Comparison of ENCODE assay signal across 8 cellular contexts in genomic region chr5:32709789-32710334, GRCh38. TPM values are rescaled to one million over a fixed set of nuclear protein-coding genes. Genes with fewer than 3 reads are reported as not detected.
DNase-seq lines count a peak whose midpoint lies in the region; ATAC-seq and TF ChIP-seq lines count a peak whose summit lies in the region.

No MANE protein-coding gene starts in this region.

- no peaks in the 10 kb centered on the region for H4K20me1 ChIP-seq in BLaER1 treated with 17β-estradiol and CSF1 and Interleukin-3, amounts not matched to agents 10 nM and 100 nM

- H3K27me3 ChIP-seq in BLaER1 treated with 17β-estradiol and CSF1 and Interleukin-3, amounts not matched to agents 10 nM and 100 nM: peaks cover 57 to 66% (median 65%) of the 10 kb centered on the region in 11 experiments
- peaks cover 5 to 26% (median 10%) of the 10 kb centered on the region in 3 donors for H3K27me3 ChIP-seq in sigmoid colon

- ATAC-seq in GM19328 (IDR thresholded peaks at IDR 0.05; ENCODE audit: unreplicated experiment): peak; percentile 50

- peak; percentile 48 to 73 (median 58) for TF ChIP-seq CTCF in sigmoid colon (IDR thresholded peaks at IDR 0.05)

- H3K4me2 ChIP-seq in BLaER1 treated with 17β-estradiol and CSF1 and Interleukin-3, amounts not matched to agents 10 nM and 100 nM: peak overlapping the region; percentile 73 to 90 (median 80)

- TF ChIP-seq EP300 in sigmoid colon (IDR thresholded peaks at IDR 0.05): no peak

- no peak overlapping the region for H3K27ac ChIP-seq in BLaER1 treated with 17β-estradiol and CSF1 and Interleukin-3, amounts not matched to agents 10 nM and 100 nM
- peak overlapping the region in 3 of 4 donors; percentile 81 to 82 (median 81) for H3K27ac ChIP-seq in sigmoid colon

- DNase-seq in KG1 (lab: John Stamatoyannopoulos, UW) (peak; percentile 73), SK-N-DZ (ENCODE audit: low spot score) (peak; percentile 65), T47D (ENCODE audit: low read depth in 1 of 2, low spot score in 1 of 2) (peak; percentile 76 to 83), iPS-NIHi11 (ENCODE audit: low spot score) (peak; percentile 76), sigmoid colon (peak; percentile 85), NCI-H128 (lab: John Stamatoyannopoulos, UW; ENCODE audit: unreplicated experiment) (no peak)

- H3K9me3 ChIP-seq in BLaER1 treated with 17β-estradiol and CSF1 and Interleukin-3, amounts not matched to agents 10 nM and 100 nM (replicated peaks in 1 of 11): peaks cover 43 to 56% (median 52%) of the 10 kb centered on the region in 11 experiments
- no peaks in the 10 kb centered on the region for H3K9me3 ChIP-seq in sigmoid colon

- peak overlapping the region; percentile 49 to 65 (median 58) for H3K4me3 ChIP-seq in BLaER1 treated with 17β-estradiol and CSF1 and Interleukin-3, amounts not matched to agents 10 nM and 100 nM
- H3K4me3 ChIP-seq in sigmoid colon: peak overlapping the region; percentile 56 to 68 (median 59)

- H3K36me3 ChIP-seq in BLaER1 treated with 17β-estradiol and CSF1 and Interleukin-3, amounts not matched to agents 10 nM and 100 nM: no peaks in the 10 kb centered on the region
- no peaks in the 10 kb centered on the region for H3K36me3 ChIP-seq in sigmoid colon

- peaks cover 0 to 10% (median 2%) of the 10 kb centered on the region in 10 experiments; a peak in 5 of 20 replicates for H3K4me1 ChIP-seq in BLaER1 treated with 17β-estradiol and CSF1 and Interleukin-3, amounts not matched to agents 10 nM and 100 nM
- H3K4me1 ChIP-seq in sigmoid colon: peaks cover 0 to 46% (median 29%) of the 10 kb centered on the region in 4 donors

- no peak for TF ChIP-seq POLR2A in sigmoid colon (IDR thresholded peaks at IDR 0.05)

- in situ Hi-C loops in T47D (cut with HindIII; ENCODE audit: low pct_unique_long_range_greater_than_20kb, low sequenced_read_pairs): no loop called here

- WGBS in sigmoid colon, 2 donors: 0 to 1% methylated on average over 39 of the region's 39 CpGs

- peak overlapping the region in 4 of 11 experiments; percentile 28 to 36 (median 28); a peak in 2 of 22 replicates for H3K9ac ChIP-seq in BLaER1 treated with 17β-estradiol and CSF1 and Interleukin-3, amounts not matched to agents 10 nM and 100 nM

- intact Hi-C loops in sigmoid colon (cut with DNase I): loop anchor here (1.0 to 10.0 kb wide), 4 partner anchors 267 to 713 kb away; no protein-coding TSS in a partner anchor

RNA-seq across cellular contexts. Expression of gene NPR3, which starts 1.3 kb away (rescaled TPM):
- polyA plus RNA-seq in SK-N-DZ (2014; cell fraction: cytosol; rRNA removed): 0.05 TPM in 1 of 2 replicates, not detected in the other
- 0.23 TPM in 1 of 2 replicates, not detected in the other for polyA plus RNA-seq in SK-N-DZ (2014; cell fraction: nucleus; rRNA removed)
- total RNA-seq in sigmoid colon: 10 to 100 TPM in 2 of 4 donors, 1 to 10 TPM in 2; 5.0 to 17.6 (median 9.3) TPM
- 1 to 10 TPM in 2 of 3 donors, under 1 TPM in 1; 0.23 to 3.0 (median 1.2) TPM for polyA plus RNA-seq in sigmoid colon

Comparison
In these comparisons a context has a peak if more than half of its experiments do, and no peak if none do; other contexts are left out.
1. H3K27ac ChIP-seq: peak in sigmoid colon (3 of 4); none in BLaER1 treated with 17β-estradiol and CSF1 and Interleukin-3, amounts not matched to agents 10 nM and 100 nM (0 of 11).